ENCODE assay signal across 11 cellular contexts in the genomic region with DNA sequence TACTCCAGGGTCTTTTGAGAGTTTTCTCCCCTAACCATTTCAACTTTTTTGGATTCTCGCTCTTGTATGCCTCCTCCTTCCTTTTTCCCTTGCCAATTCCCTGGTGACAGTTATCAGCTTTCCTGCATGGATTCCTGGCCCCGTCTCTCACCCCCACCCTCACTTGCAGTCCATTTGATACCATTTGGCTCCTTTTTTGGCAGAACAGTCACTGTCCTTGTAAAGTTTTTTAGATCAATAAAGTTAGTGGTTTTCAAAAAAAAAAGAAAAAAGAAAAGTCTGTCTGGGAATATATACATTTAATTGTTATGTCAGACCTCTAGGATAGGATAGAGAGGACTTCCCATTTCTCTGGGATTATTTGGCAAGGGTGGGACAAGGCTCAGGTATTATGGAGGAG. TPM values are rescaled to one million over a fixed set of nuclear protein-coding genes. Genes with fewer than 3 reads are reported as not detected.
DNase-seq lines count a peak whose midpoint lies in the region; ATAC-seq and TF ChIP-seq lines count a peak whose summit lies in the region.
"Had no signal": no experiment of that assay in that cellular context is flagged by ENCODE, and none has a peak within 500 bp of the region (broad histone marks: within the 10 kb centered on the region; RNA-seq: fewer than 3 reads in every experiment).

No MANE protein-coding gene starts in this region.

- ATAC-seq in activated naive CD8-positive, alpha-beta T cell treated with anti-CD3 and anti-CD28 coated beads, Interleukin-2, amount 50 U/mL, for 24 hours: no peak
- ATAC-seq in upper lobe of right lung: no peak

- no peak for DNase-seq in activated naive CD8-positive, alpha-beta T cell treated with anti-CD3 and anti-CD28 coated beads, Interleukin-2, amount 50 U/mL, for 24 hours
- DNase-seq in dorsolateral prefrontal cortex: no peak
- no peak for DNase-seq in osteoblast (ENCODE audit: insufficient read length, low spot score, missing footprints)
- no peak for DNase-seq in upper lobe of right lung
- no peak for DNase-seq in SJCRH30
- DNase-seq in activated effector memory CD4-positive, alpha-beta T cell treated with anti-CD3 and anti-CD28 coated beads, Interleukin-2, amount 50 U/mL, for 16 hours: no peak
- DNase-seq in posterior cingulate gyrus: no peak
- DNase-seq: activated CD8-positive, alpha-beta memory T cell treated with anti-CD3 and anti-CD28 coated beads for 24 hours; ovary; T1000 had no signal

- no peaks in the 10 kb centered on the region for H3K9me3 ChIP-seq in osteoblast (ENCODE audit: low read depth, low read length)
- H3K9me3 ChIP-seq in upper lobe of right lung: no peaks in the 10 kb centered on the region
- H3K9me3 ChIP-seq in SJCRH30 (replicated peaks): no peaks in the 10 kb centered on the region
- H3K9me3 ChIP-seq: ovary had no signal

- peaks cover 89% of the 10 kb centered on the region for H3K4me1 Mint-ChIP-seq in activated naive CD8-positive, alpha-beta T cell (ENCODE audit: low read depth)
- H3K4me1 Mint-ChIP-seq in activated naive CD8-positive, alpha-beta T cell treated with anti-CD3 and anti-CD28 coated beads, Interleukin-2, amount 50 U/mL, for 24 hours: peaks cover 73% of the 10 kb centered on the region

- H3K27ac ChIP-seq in dorsolateral prefrontal cortex: peak overlapping the region in 35 of 59 donors; percentile 20 to 85 (median 67)
- H3K27ac ChIP-seq in osteoblast (ENCODE audit: low read depth, low read length): peak overlapping the region; percentile 38
- H3K27ac ChIP-seq in upper lobe of right lung: peak overlapping the region; percentile 47
- no peak overlapping the region for H3K27ac ChIP-seq in SJCRH30
- H3K27ac ChIP-seq: ovary had no signal

- H4K20me1 ChIP-seq in osteoblast (ENCODE audit: insufficient read depth, low read length): peaks cover 73% of the 10 kb centered on the region

- H3K4me2 ChIP-seq in osteoblast (ENCODE audit: insufficient read depth, low read length): no peak overlapping the region

- H3K4me1 ChIP-seq in osteoblast (ENCODE audit: insufficient read depth, low read length) (peaks cover 66% of the 10 kb centered on the region), upper lobe of right lung (peaks cover 71% of the 10 kb centered on the region), SJCRH30 (peaks cover 29% of the 10 kb centered on the region)

- H3K27me3 ChIP-seq in dorsolateral prefrontal cortex: peaks cover 0 to 5% (median 0%) of the 10 kb centered on the region in 45 donors
- H3K27me3 ChIP-seq in osteoblast (ENCODE audit: insufficient read depth, low read length): no peaks in the 10 kb centered on the region
- H3K27me3 ChIP-seq in upper lobe of right lung: no peaks in the 10 kb centered on the region
- no peaks in the 10 kb centered on the region for H3K27me3 ChIP-seq in SJCRH30
- H3K27me3 ChIP-seq: ovary had no signal

- no peaks in the 10 kb centered on the region for H3K27me3 Mint-ChIP-seq in activated naive CD8-positive, alpha-beta T cell
- no peaks in the 10 kb centered on the region for H3K27me3 Mint-ChIP-seq in activated naive CD8-positive, alpha-beta T cell treated with anti-CD3 and anti-CD28 coated beads, Interleukin-2, amount 50 U/mL, for 24 hours

- no peak overlapping the region for H3K4me3 ChIP-seq in dorsolateral prefrontal cortex
- no peak overlapping the region for H3K4me3 ChIP-seq in osteoblast (ENCODE audit: insufficient read depth, low read length)
- H3K4me3 ChIP-seq in upper lobe of right lung: no peak overlapping the region
- H3K4me3 ChIP-seq in SJCRH30: no peak overlapping the region
- H3K4me3 ChIP-seq: ovary had no signal

- TF ChIP-seq CTCF in dorsolateral prefrontal cortex (IDR thresholded peaks at IDR 0.05 in 54 of 56, conservative IDR thresholded peaks at IDR 0.05 in 2 of 56; ENCODE audit: low read depth in 1 of 56, partially characterized antibody in 56 of 56) (no peak), osteoblast (IDR thresholded peaks at IDR 0.05; ENCODE audit: extremely low read depth, low read depth, low read length) (no peak), upper lobe of right lung (IDR thresholded peaks at IDR 0.05) (no peak)

- intact Hi-C loops in dorsolateral prefrontal cortex (cut with DNase I): no loop called here
- intact Hi-C loops in upper lobe of right lung (cut with DNase I): no loop called here
- intact Hi-C loops in posterior cingulate gyrus (cut with DNase I): no loop called here

- H3K36me3 ChIP-seq in osteoblast (ENCODE audit: insufficient read depth, low read length) (peaks cover 39% of the 10 kb centered on the region), upper lobe of right lung (no peaks in the 10 kb centered on the region), SJCRH30 (peaks cover 5% of the 10 kb centered on the region)
- H3K36me3 ChIP-seq: ovary had no signal

- peak overlapping the region; percentile 14 for H3K4me3 Mint-ChIP-seq in activated naive CD8-positive, alpha-beta T cell
- H3K4me3 Mint-ChIP-seq in activated naive CD8-positive, alpha-beta T cell treated with anti-CD3 and anti-CD28 coated beads, Interleukin-2, amount 50 U/mL, for 24 hours: no peak overlapping the region

- H3K27ac Mint-ChIP-seq in activated naive CD8-positive, alpha-beta T cell: peak overlapping the region; percentile 83
- no peak overlapping the region for H3K27ac Mint-ChIP-seq in activated naive CD8-positive, alpha-beta T cell treated with anti-CD3 and anti-CD28 coated beads, Interleukin-2, amount 50 U/mL, for 24 hours

- no peak overlapping the region for H2AFZ ChIP-seq in osteoblast (ENCODE audit: low read length)

- no peaks in the 10 kb centered on the region for H3K9me3 Mint-ChIP-seq in activated naive CD8-positive, alpha-beta T cell (ENCODE audit: low read depth)
- H3K9me3 Mint-ChIP-seq in activated naive CD8-positive, alpha-beta T cell treated with anti-CD3 and anti-CD28 coated beads, Interleukin-2, amount 50 U/mL, for 24 hours: no peaks in the 10 kb centered on the region

- H3K79me2 ChIP-seq in osteoblast (ENCODE audit: insufficient read depth, low read length): peaks cover 95% of the 10 kb centered on the region

- H3K36me3 Mint-ChIP-seq in activated naive CD8-positive, alpha-beta T cell: no peaks in the 10 kb centered on the region
- H3K36me3 Mint-ChIP-seq in activated naive CD8-positive, alpha-beta T cell treated with anti-CD3 and anti-CD28 coated beads, Interleukin-2, amount 50 U/mL, for 24 hours (ENCODE audit: low read depth): peaks cover under 1% of the 10 kb centered on the region

RNA-seq across cellular contexts. Expression of a gene that starts 42.1 kb away (rescaled TPM):
- total RNA-seq in dorsolateral prefrontal cortex (100 to 1,000 TPM in 115 of 120 experiments, 10 to 100 TPM in 5; 56.9 to 234 (median 157) TPM), osteoblast (444 and 447 TPM in 2 replicates), upper lobe of right lung (177 TPM)
- total RNA-seq in SJCRH30 (2014; rRNA removed; shearing (Covaris generic)): 101 and 104 TPM in 2 replicates
